ENCODE assay signal across 1 cellular context in genomic region chr10:35723992-35724391, GRCh38.
TF ChIP-seq lines count a peak whose summit lies in the region.

No MANE protein-coding gene starts in this region.

TF ChIP-seq in GM23338, 12 proteins besides CTCF, POLR2A, EP300 and RAD21 (continued from another document):
- TF ChIP-seq REST (IDR thresholded peaks at IDR 0.05; ENCODE audit: unreplicated experiment), result no peak
- TF ChIP-seq ZNF331 (CRISPR knock-in tag; IDR thresholded peaks at IDR 0.05; ENCODE audit: low read depth), result no peak
- no peak for TF ChIP-seq EZH2phosphoT487 (IDR thresholded peaks at IDR 0.05; ENCODE audit: unreplicated experiment)
- TF ChIP-seq ZNF462 (CRISPR knock-in tag; IDR thresholded peaks at IDR 0.05), result no peak
- TF ChIP-seq STAT1 (IDR thresholded peaks at IDR 0.05; ENCODE audit: unreplicated experiment), result no peak
